In genomic region chr12:42144424-42145196, GRCh38 we compare ENCODE assay signal across 8 cellular contexts. TPM values are rescaled to one million over a fixed set of nuclear protein-coding genes. Genes with fewer than 3 reads are reported as not detected.
DNase-seq lines count a peak whose midpoint lies in the region; ATAC-seq and TF ChIP-seq lines count a peak whose summit lies in the region.

Gene GXYLT1 (minus strand): TSS chr12:42144874. CDS start chr12:42144646, 228 bp downstream.

- H3K36me3 ChIP-seq in aorta (ENCODE audit: control insufficient read depth in 1 of 2, insufficient read depth in 2 of 2, low read length in 1 of 2) = no peaks in the 10 kb centered on the region

- H3K4me1 ChIP-seq in aorta (ENCODE audit: control insufficient read depth in 1 of 2, insufficient read depth in 2 of 2, low read length in 2 of 2) = peaks cover 0 to 3% of the 10 kb centered on the region in 2 donors

- peak; percentile 95 for ATAC-seq in GM18502 (IDR thresholded peaks at IDR 0.05; ENCODE audit: poor library complexity, unreplicated experiment)
- ATAC-seq in HG02938 (IDR thresholded peaks at IDR 0.05; ENCODE audit: unreplicated experiment) = peak; percentile 90
- peak; percentile 98 for ATAC-seq in aorta (ENCODE audit: low FRiP score)

- in situ Hi-C loops in astrocyte of the cerebellum (cut with HindIII; ENCODE audit: low sequenced_read_pairs) = loop anchor here (25.0 kb wide), 1 partner anchor 1143 kb away; no protein-coding TSS in a partner anchor

- H3K27ac ChIP-seq in aorta (ENCODE audit: low read depth in 1 of 2, low read length in 2 of 2) = peak within 1 kb of the TSS in 1 of 2 donors; percentile 50

- WGBS in aorta, 2 donors = 1 to 2% methylated on average over 58 to 104 of the region's 104 CpGs

- peak within 1 kb of the TSS; percentile 64 for H3K4me3 ChIP-seq in astrocyte of the cerebellum (ENCODE audit: low read depth, low read length)
- peak within 1 kb of the TSS; percentile 57 to 69 for H3K4me3 ChIP-seq in aorta (ENCODE audit: low read length in 2 of 2)

- no peak for TF ChIP-seq CTCF in astrocyte of the cerebellum (IDR thresholded peaks at IDR 0.05; ENCODE audit: low read depth, low read length, missing control alignments)

- H3K9me3 ChIP-seq in aorta (ENCODE audit: control insufficient read depth, low read length) = no peaks in the 10 kb centered on the region

- H3K27me3 ChIP-seq in aorta (ENCODE audit: control insufficient read depth in 1 of 2, insufficient read depth in 2 of 2, low read length in 1 of 2) = no peaks in the 10 kb centered on the region

- intact Hi-C loops in aorta (cut with DNase I) = loop anchor here (5.0 kb wide), 2 partner anchors 93 to 183 kb away; partner anchors contain the start of genes PPHLN1 (in 1 of the 2), YAF2 (in 1 of the 2) and ZCRB1 (in 1 of the 2)

- DNase-seq in NCI-H187 (lab: John Stamatoyannopoulos, UW) (peak; percentile 75 to 96), T-helper 22 cell (ENCODE audit: low read depth) (peak; percentile 69), astrocyte of the cerebellum (ENCODE audit: low read depth) (peak; percentile 70), hepatic stellate cell (ENCODE audit: low spot score) (peak; percentile 90), renal cortical epithelial cell (ENCODE audit: low read depth) (peak; percentile 74), aorta (peak; percentile 96 to 97)

RNA-seq across cellular contexts. Expression of gene GXYLT1, which starts in this region (rescaled TPM):
- 13.9 and 24.0 TPM in 2 replicates for total RNA-seq in renal cortical epithelial cell
- 10 to 100 TPM; 11.1 to 13.5 TPM for total RNA-seq in aorta
- polyA plus RNA-seq in aorta = 1 to 10 TPM; 1.9 to 3.0 TPM
